Comparison of ENCODE assay signal across 9 cellular contexts in the genomic region with DNA sequence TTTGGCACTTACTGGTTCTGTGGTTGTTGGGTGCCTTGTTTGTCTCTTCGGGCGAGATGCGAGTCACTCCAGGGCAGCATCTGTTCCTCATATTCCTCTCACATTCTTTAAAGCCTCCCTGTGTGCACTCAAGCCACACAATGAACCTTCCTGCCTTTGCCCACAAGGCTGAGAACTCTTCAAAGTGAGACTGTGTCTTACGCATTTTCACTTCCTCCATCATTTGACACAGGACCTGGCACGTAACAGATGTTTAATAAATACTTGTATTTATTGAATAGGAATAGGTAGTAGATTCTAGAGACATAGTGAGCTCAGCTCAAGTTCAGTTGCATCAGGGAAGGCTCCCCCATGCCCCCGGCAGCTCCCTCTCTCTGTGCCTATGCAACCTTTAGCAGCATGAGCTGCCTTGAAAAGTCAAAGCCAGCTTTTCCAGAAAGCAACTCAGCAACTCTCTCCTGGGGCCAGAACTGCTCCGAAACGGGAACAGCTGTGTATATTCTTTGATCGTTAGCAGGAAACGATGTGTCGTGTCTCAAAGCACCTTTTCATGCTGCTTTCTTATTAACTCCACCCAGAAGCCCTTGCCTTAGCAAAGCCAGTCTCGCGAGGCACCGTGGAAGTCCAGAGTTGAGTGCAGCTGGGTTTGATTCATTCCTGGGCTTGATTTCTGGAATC.
A peak's percentile ranks its signal among the peaks of the same experiment; 100 is the strongest.
DNase-seq lines count a peak whose midpoint lies in the region; ATAC-seq, FAIRE-seq and TF ChIP-seq lines count a peak whose summit lies in the region.
"Had no signal": no experiment of that assay in that cellular context is flagged by ENCODE, and none has a peak within 500 bp of the region (broad histone marks: within the 10 kb centered on the region; RNA-seq: fewer than 3 reads in every experiment).

No MANE protein-coding gene starts in this region.

- POLR2A ChIA-PET in activated CD4-positive, alpha-beta memory T cell treated with anti-CD3 and anti-CD28 coated beads, Interleukin-2, amount 10 ng/mL, durations not matched to agents 7 days and 5 days (lab: Charles Lee) = interaction anchor here (0.7 to 2.0 kb wide), 9 partner anchors 9 to 200 kb away, joined by 3 to 7 read pairs (median 3); partner anchors contain the start of gene PFKFB3

- CTCF ChIA-PET in activated CD4-positive, alpha-beta memory T cell treated with anti-CD3 and anti-CD28 coated beads, Interleukin-2, amount 10 ng/mL, durations not matched to agents 7 days and 5 days (lab: Charles Lee) = interaction anchor here (0.6 to 1.6 kb wide), 4 partner anchors 13 to 98 kb away, joined by 3 to 4 read pairs (median 3); partner anchors contain the start of gene PFKFB3

- H3K4me1 Mint-ChIP-seq in activated CD4-positive, alpha-beta memory T cell treated with anti-CD3 and anti-CD28 coated beads, Interleukin-2, amount 10 ng/mL, durations not matched to agents 7 days and 5 days = peaks cover 45% of the 10 kb centered on the region
- H3K4me1 Mint-ChIP-seq in stimulated activated naive CD8-positive, alpha-beta T cell treated with anti-CD3 and anti-CD28 coated beads, Interleukin-15, Interleukin-2, amounts not matched to agents 100 ng/mL and 50 ng/mL, for 24 hours (ENCODE audit: low read depth) = peaks cover 58% of the 10 kb centered on the region

- no peak for FAIRE-seq in frontal cortex (lab: Jason Lieb, UNC)
- FAIRE-seq: TTC549 had no signal

- peak; percentile 87 for ATAC-seq in GM21447 (IDR thresholded peaks at IDR 0.05; ENCODE audit: unreplicated experiment)

- peak overlapping the region; percentile 16 for H3K4me3 Mint-ChIP-seq in activated CD4-positive, alpha-beta memory T cell treated with anti-CD3 and anti-CD28 coated beads, Interleukin-2, amount 10 ng/mL, durations not matched to agents 7 days and 5 days
- H3K4me3 Mint-ChIP-seq in stimulated activated naive CD8-positive, alpha-beta T cell treated with anti-CD3 and anti-CD28 coated beads, Interleukin-15, Interleukin-2, amounts not matched to agents 100 ng/mL and 50 ng/mL, for 24 hours = peak overlapping the region; percentile 64

- no peak for TF ChIP-seq CTCF in colonic mucosa (IDR thresholded peaks at IDR 0.05)

- H3K9me3 ChIP-seq in colonic mucosa = no peaks in the 10 kb centered on the region

- H3K27ac ChIP-seq in colonic mucosa = no peak overlapping the region

- DNase-seq in GM04504 (ENCODE audit: low read depth) (peak; percentile 38), HT-29 (ENCODE audit: low spot score) (peak; percentile 51), glomerular visceral epithelial cell (ENCODE audit: extremely low spot score) (peak; percentile 83), colonic mucosa (no peak), frontal cortex (ENCODE audit: low spot score in 2 of 2) (no peak)
- DNase-seq in activated CD4-positive, alpha-beta memory T cell treated with anti-CD3 and anti-CD28 coated beads, Interleukin-2, amount 10 ng/mL, durations not matched to agents 7 days and 5 days = peak; percentile 39

- H3K36me3 Mint-ChIP-seq in activated CD4-positive, alpha-beta memory T cell treated with anti-CD3 and anti-CD28 coated beads, Interleukin-2, amount 10 ng/mL, durations not matched to agents 7 days and 5 days (ENCODE audit: low read depth) = peaks cover 14% of the 10 kb centered on the region
- no peaks in the 10 kb centered on the region for H3K36me3 Mint-ChIP-seq in stimulated activated naive CD8-positive, alpha-beta T cell treated with anti-CD3 and anti-CD28 coated beads, Interleukin-15, Interleukin-2, amounts not matched to agents 100 ng/mL and 50 ng/mL, for 24 hours (ENCODE audit: low read depth)

- H3K36me3 ChIP-seq in colonic mucosa = no peaks in the 10 kb centered on the region

- no peak overlapping the region for H3K4me3 ChIP-seq in colonic mucosa

- intact Hi-C loops in colonic mucosa (cut with DNase I) = no loop called here

- H3K4me1 ChIP-seq in colonic mucosa = no peaks in the 10 kb centered on the region

- no peaks in the 10 kb centered on the region for H3K27me3 Mint-ChIP-seq in activated CD4-positive, alpha-beta memory T cell treated with anti-CD3 and anti-CD28 coated beads, Interleukin-2, amount 10 ng/mL, durations not matched to agents 7 days and 5 days
- H3K27me3 Mint-ChIP-seq in stimulated activated naive CD8-positive, alpha-beta T cell treated with anti-CD3 and anti-CD28 coated beads, Interleukin-15, Interleukin-2, amounts not matched to agents 100 ng/mL and 50 ng/mL, for 24 hours = no peaks in the 10 kb centered on the region

- H3K9me3 Mint-ChIP-seq in activated CD4-positive, alpha-beta memory T cell treated with anti-CD3 and anti-CD28 coated beads, Interleukin-2, amount 10 ng/mL, durations not matched to agents 7 days and 5 days = peaks cover 2% of the 10 kb centered on the region
- H3K9me3 Mint-ChIP-seq in stimulated activated naive CD8-positive, alpha-beta T cell treated with anti-CD3 and anti-CD28 coated beads, Interleukin-15, Interleukin-2, amounts not matched to agents 100 ng/mL and 50 ng/mL, for 24 hours = no peaks in the 10 kb centered on the region

- no peaks in the 10 kb centered on the region for H3K27me3 ChIP-seq in colonic mucosa

- peak overlapping the region; percentile 79 for H3K27ac Mint-ChIP-seq in activated CD4-positive, alpha-beta memory T cell treated with anti-CD3 and anti-CD28 coated beads, Interleukin-2, amount 10 ng/mL, durations not matched to agents 7 days and 5 days
- H3K27ac Mint-ChIP-seq in stimulated activated naive CD8-positive, alpha-beta T cell treated with anti-CD3 and anti-CD28 coated beads, Interleukin-15, Interleukin-2, amounts not matched to agents 100 ng/mL and 50 ng/mL, for 24 hours = peak overlapping the region; percentile 86

- peak overlapping the region in 1 of 2 donors; percentile 7 for H3K9ac ChIP-seq in colonic mucosa (ENCODE audit: low read depth in 2 of 2, low read length in 2 of 2)

Comparison
In these comparisons a context has a peak if more than half of its experiments do, and no peak if none do; other contexts are left out.
1. DNase-seq: peak in GM04504 (single experiment), HT-29 (single experiment), activated CD4-positive, alpha-beta memory T cell treated with anti-CD3 and anti-CD28 coated beads, Interleukin-2, amount 10 ng/mL, durations not matched to agents 7 days and 5 days (single experiment) and glomerular visceral epithelial cell (single experiment); none in colonic mucosa (single experiment) and frontal cortex (0 of 2).